Comparison of ENCODE assay signal across 17 cellular contexts in genomic region chr5:133899506-133899905, GRCh38.
DNase-seq lines count a peak whose midpoint lies in the region; ATAC-seq, FAIRE-seq and TF ChIP-seq lines count a peak whose summit lies in the region.
"Had no signal": no experiment of that assay in that cellular context is flagged by ENCODE, and none has a peak within 500 bp of the region (broad histone marks: within the 10 kb centered on the region; RNA-seq: fewer than 3 reads in every experiment).

No MANE protein-coding gene starts in this region.

- no peak overlapping the region for H2BK120ac ChIP-seq in neuronal stem cell (ENCODE audit: low read depth, low read length)

- WGBS in neuronal stem cell (ENCODE audit: extremely low coverage in 2 of 2, insufficient read length in 2 of 2, insufficient replicate concordance in 1 of 2), 2 donors = no CpG with 5 or more reads among the region's 4 CpGs

- H2BK15ac ChIP-seq in neuronal stem cell (ENCODE audit: low read length) = no peak overlapping the region

- H2BK12ac ChIP-seq in neuronal stem cell (ENCODE audit: low read length) = no peak overlapping the region

- no peak for ATAC-seq in activated T-helper 17 cell treated with anti-CD3 and anti-CD28 coated beads, Interleukin-2, amount 50 U/mL, for 72 hours (replicated peaks)

- no peak for TF ChIP-seq POLR2A in GM12891 (IDR thresholded peaks at IDR 0.05; ENCODE audit: low read depth, low read length)

- peak overlapping the region; percentile 15 for H3K27ac Mint-ChIP-seq in activated T-helper 17 cell treated with anti-CD3 and anti-CD28 coated beads, Interleukin-2, amount 50 U/mL, for 72 hours
- H3K27ac Mint-ChIP-seq: CD14-positive monocyte; CD4-positive, alpha-beta T cell; CD8-positive, alpha-beta memory T cell had no signal

- no peak overlapping the region for H2AFZ ChIP-seq in neuronal stem cell (ENCODE audit: low read length)

- H3K4me1 ChIP-seq in BLaER1 (peaks cover 100% of the 10 kb centered on the region), neuronal stem cell (ENCODE audit: control insufficient read depth in 2 of 2, insufficient read depth in 1 of 2, low read depth in 1 of 2, low read length in 2 of 2) (no peaks in the 10 kb centered on the region)
- peaks cover under 1 to 98% (median 77%) of the 10 kb centered on the region in 10 experiments; a peak in 18 of 20 replicates for H3K4me1 ChIP-seq in BLaER1 treated with 17β-estradiol and CSF1 and Interleukin-3, amounts not matched to agents 10 nM and 100 nM
- H3K4me1 ChIP-seq: HAP-1 had no signal

- H3K4me2 ChIP-seq in BLaER1 (peak overlapping the region; percentile 45), neuronal stem cell (ENCODE audit: insufficient read depth, low read length, poor library complexity, severe bottlenecking) (no peak overlapping the region)
- H3K4me2 ChIP-seq in BLaER1 treated with 17β-estradiol and CSF1 and Interleukin-3, amounts not matched to agents 10 nM and 100 nM = peak overlapping the region in 8 of 11 experiments; percentile 34 to 90 (median 56); a peak in 13 of 22 replicates

- H3K9me3 ChIP-seq in BLaER1 (no peaks in the 10 kb centered on the region), neuronal stem cell (replicated peaks in 1 of 2; ENCODE audit: control insufficient read depth in 2 of 2, insufficient read depth in 1 of 2, low read depth in 1 of 2, low read length in 2 of 2) (no peaks in the 10 kb centered on the region)
- no peaks in the 10 kb centered on the region for H3K9me3 ChIP-seq in BLaER1 treated with 17β-estradiol and CSF1 and Interleukin-3, amounts not matched to agents 10 nM and 100 nM (replicated peaks in 1 of 11)
- H3K9me3 ChIP-seq: HAP-1 had no signal

- H4K20me1 ChIP-seq in BLaER1 = no peaks in the 10 kb centered on the region
- H4K20me1 ChIP-seq in BLaER1 treated with 17β-estradiol and CSF1 and Interleukin-3, amounts not matched to agents 10 nM and 100 nM = no peaks in the 10 kb centered on the region

- H4K8ac ChIP-seq in neuronal stem cell (ENCODE audit: low read depth, low read length) = no peak overlapping the region

- no peak for FAIRE-seq in GM12891 (lab: Jason Lieb, UNC)
- FAIRE-seq: D721Med, GM12892, H54 had no signal

- no peak overlapping the region for H2AK5ac ChIP-seq in neuronal stem cell (ENCODE audit: low read depth, low read length)

- H3K27ac ChIP-seq in BLaER1 = no peak overlapping the region
- no peak overlapping the region for H3K27ac ChIP-seq in BLaER1 treated with 17β-estradiol and CSF1 and Interleukin-3, amounts not matched to agents 10 nM and 100 nM
- H3K27ac ChIP-seq in neuronal stem cell (replicated peaks; ENCODE audit: low read length) = no peak overlapping the region

- H3K23ac ChIP-seq in neuronal stem cell (ENCODE audit: low read depth, low read length, poor library complexity) = no peak overlapping the region

- peak overlapping the region; percentile 21 for H3K18ac ChIP-seq in neuronal stem cell (ENCODE audit: low read length)

- no peak overlapping the region for H4K91ac ChIP-seq in neuronal stem cell (ENCODE audit: low read depth, low read length, poor library complexity)

- H2BK5ac ChIP-seq in neuronal stem cell (ENCODE audit: low read length) = no peak overlapping the region

- H3K9ac ChIP-seq in BLaER1 (no peak overlapping the region), neuronal stem cell (ENCODE audit: low read depth, low read length, poor library complexity) (no peak overlapping the region)
- no peak overlapping the region for H3K9ac ChIP-seq in BLaER1 treated with 17β-estradiol and CSF1 and Interleukin-3, amounts not matched to agents 10 nM and 100 nM

- H3K4me3 Mint-ChIP-seq in activated T-helper 17 cell treated with anti-CD3 and anti-CD28 coated beads, Interleukin-2, amount 50 U/mL, for 72 hours = no peak overlapping the region
- H3K4me3 Mint-ChIP-seq: CD14-positive monocyte; CD4-positive, alpha-beta T cell; CD8-positive, alpha-beta memory T cell had no signal

- H3K4ac ChIP-seq in neuronal stem cell (ENCODE audit: low read length) = no peak overlapping the region

- H3K27me3 Mint-ChIP-seq in activated T-helper 17 cell treated with anti-CD3 and anti-CD28 coated beads, Interleukin-2, amount 50 U/mL, for 72 hours = no peaks in the 10 kb centered on the region
- H3K27me3 Mint-ChIP-seq: CD4-positive, alpha-beta T cell had no signal

- no peaks in the 10 kb centered on the region for H3K4me1 Mint-ChIP-seq in activated T-helper 17 cell treated with anti-CD3 and anti-CD28 coated beads, Interleukin-2, amount 50 U/mL, for 72 hours
- H3K4me1 Mint-ChIP-seq: CD14-positive monocyte; CD8-positive, alpha-beta memory T cell had no signal

- no peak overlapping the region for H3K14ac ChIP-seq in neuronal stem cell (ENCODE audit: low read length)

- H3K27me3 ChIP-seq in BLaER1 (no peaks in the 10 kb centered on the region), neuronal stem cell (ENCODE audit: control insufficient read depth in 3 of 3, insufficient read depth in 3 of 3, low read depth in 1 of 3, low read length in 3 of 3) (peaks cover 0 to 13% (median 0%) of the 10 kb centered on the region in 3 experiments)
- 0 out of 22 replicates have a peak, but pooled peaks cover 0 to under 1% (median 0%) of the 10 kb centered on the region in 11 experiments for H3K27me3 ChIP-seq in BLaER1 treated with 17β-estradiol and CSF1 and Interleukin-3, amounts not matched to agents 10 nM and 100 nM

- H3K79me1 ChIP-seq in neuronal stem cell (ENCODE audit: low read depth, low read length) = no peaks in the 10 kb centered on the region

- H3K36me3 Mint-ChIP-seq in activated T-helper 17 cell treated with anti-CD3 and anti-CD28 coated beads, Interleukin-2, amount 50 U/mL, for 72 hours (ENCODE audit: low read depth) = no peaks in the 10 kb centered on the region
- H3K36me3 Mint-ChIP-seq: CD14-positive monocyte; CD8-positive, alpha-beta memory T cell had no signal

- H3K4me3 ChIP-seq in BLaER1 (no peak overlapping the region), neuronal stem cell (ENCODE audit: low read length in 2 of 2) (no peak overlapping the region)
- no peak overlapping the region for H3K4me3 ChIP-seq in BLaER1 treated with 17β-estradiol and CSF1 and Interleukin-3, amounts not matched to agents 10 nM and 100 nM
- H3K4me3 ChIP-seq: HAP-1 had no signal

- H3K9me3 Mint-ChIP-seq in activated T-helper 17 cell treated with anti-CD3 and anti-CD28 coated beads, Interleukin-2, amount 50 U/mL, for 72 hours = no peaks in the 10 kb centered on the region
- H3K9me3 Mint-ChIP-seq: CD4-positive, alpha-beta T cell had no signal

- DNase-seq in neuronal stem cell (ENCODE audit: low spot score) (no peak), GM12891 (ENCODE audit: insufficient read length, low spot score) (no peak), middle frontal gyrus (ENCODE audit: extremely low spot score, low spot score) (no peak)
- DNase-seq: CD4-positive, alpha-beta T cell; CD8-positive, alpha-beta memory T cell; DMS 273 treated with DMSO at 0.1 percent for 48 hours; DMS79; GF-D8; GOT3 had no signal

- no peaks in the 10 kb centered on the region for H3K36me3 ChIP-seq in BLaER1
- no peaks in the 10 kb centered on the region for H3K36me3 ChIP-seq in BLaER1 treated with 17β-estradiol and CSF1 and Interleukin-3, amounts not matched to agents 10 nM and 100 nM
- H3K36me3 ChIP-seq in neuronal stem cell (replicated peaks in 1 of 2; ENCODE audit: control insufficient read depth in 2 of 2, insufficient read depth in 2 of 2, low read length in 2 of 2) = no peaks in the 10 kb centered on the region
- H3K36me3 ChIP-seq: HAP-1 had no signal

TF ChIP-seq in GM12891, 5 proteins besides CTCF, POLR2A, EP300 and RAD21:
- TF ChIP-seq POU2F2 (IDR thresholded peaks at IDR 0.05; ENCODE audit: low read depth, low read length) (no peak), SPI1 (IDR thresholded peaks at IDR 0.05; ENCODE audit: low read depth, low read length) (no peak), TAF1 (IDR thresholded peaks at IDR 0.05; ENCODE audit: low read depth, low read length) (no peak), POLR2AphosphoS5 (IDR thresholded peaks at IDR 0.05; ENCODE audit: low read depth, low read length) (no peak), PAX5 (IDR thresholded peaks at IDR 0.05; ENCODE audit: insufficient read depth, low read length, severe bottlenecking) (no peak)
